In genomic region chr2:4745596-4745995, GRCh38 we compare ENCODE assay signal across 18 cellular contexts.
DNase-seq lines count a peak whose midpoint lies in the region; TF ChIP-seq lines count a peak whose summit lies in the region.
"Had no signal": no experiment of that assay in that cellular context is flagged by ENCODE, and none has a peak within 500 bp of the region (broad histone marks: within the 10 kb centered on the region; RNA-seq: fewer than 3 reads in every experiment).

No MANE protein-coding gene starts in this region.

- H3K4me3 Mint-ChIP-seq in HFFc6: no peak overlapping the region
- H3K4me3 Mint-ChIP-seq: activated B cell treated with CpG ODN at 0.5 μM for 24 hours; activated CD8-positive, alpha-beta memory T cell treated with anti-CD3 and anti-CD28 coated beads, Interleukin-2, amount 10 ng/mL, durations not matched to agents 7 days and 5 days; CD8-positive, alpha-beta memory T cell had no signal

- no peak for TF ChIP-seq CTCF in HFFc6 (IDR thresholded peaks at IDR 0.05)
- no peak for TF ChIP-seq CTCF in esophagus squamous epithelium (IDR thresholded peaks at IDR 0.05)

- no peaks in the 10 kb centered on the region for H3K4me1 ChIP-seq in esophagus squamous epithelium
- H3K4me1 ChIP-seq: psoas muscle had no signal

- no peaks in the 10 kb centered on the region; the same call in none of the 2 replicates for H3K27me3 Mint-ChIP-seq in HFFc6 (ENCODE audit: insufficient read depth)
- H3K27me3 Mint-ChIP-seq: activated B cell treated with CpG ODN at 0.5 μM for 24 hours; activated CD8-positive, alpha-beta memory T cell treated with anti-CD3 and anti-CD28 coated beads, Interleukin-2, amount 10 ng/mL, durations not matched to agents 7 days and 5 days; CD8-positive, alpha-beta memory T cell had no signal

- intact Hi-C loops in esophagus squamous epithelium (cut with DNase I): no loop called here

- peak; percentile 45 for DNase-seq in Ammon's horn (ENCODE audit: low spot score)
- DNase-seq in NCI-H1417 treated with DMSO at 0.1 percent for 48 hours (lab: John Stamatoyannopoulos, UW): peak; percentile 7
- peak; percentile 12 for DNase-seq in kidney tubule cell (ENCODE audit: low spot score)
- DNase-seq in HFFc6: no peak
- no peak for DNase-seq in esophagus squamous epithelium (lab: John Stamatoyannopoulos, UW)
- DNase-seq in ACHN: no peak
- DNase-seq in NK-92 treated with Interleukin-12 subunit alpha and Interleukin-12 subunit beta, amount 100 ng/mL, for 24 hours (lab: John Stamatoyannopoulos, UW): no peak
- DNase-seq: activated B cell treated with CpG ODN at 0.5 μM for 24 hours; activated CD8-positive, alpha-beta memory T cell treated with anti-CD3 and anti-CD28 coated beads, Interleukin-2, amount 10 ng/mL, durations not matched to agents 7 days and 5 days; activated effector memory CD4-positive, alpha-beta T cell treated with anti-CD3 and anti-CD28 coated beads, Interleukin-2, amount 50 U/mL, for 16 hours; CD8-positive, alpha-beta memory T cell; GF-D8; Karpas-422; NCI-H510A; psoas muscle; T-helper 1 cell had no signal

- 0 out of 2 replicates have a peak, but pooled peaks cover 11% of the 10 kb centered on the region for H3K36me3 Mint-ChIP-seq in HFFc6 (ENCODE audit: low read depth)
- H3K36me3 Mint-ChIP-seq: activated CD8-positive, alpha-beta memory T cell treated with anti-CD3 and anti-CD28 coated beads, Interleukin-2, amount 10 ng/mL, durations not matched to agents 7 days and 5 days had no signal

- H3K4me3 ChIP-seq in esophagus squamous epithelium: no peak overlapping the region
- H3K4me3 ChIP-seq: coronary artery, psoas muscle had no signal

- no peak overlapping the region for H3K27ac ChIP-seq in esophagus squamous epithelium
- H3K27ac ChIP-seq: coronary artery, psoas muscle had no signal

- H3K4me1 Mint-ChIP-seq in HFFc6 (ENCODE audit: low read depth): no peaks in the 10 kb centered on the region
- H3K4me1 Mint-ChIP-seq: activated B cell treated with CpG ODN at 0.5 μM for 24 hours; activated CD8-positive, alpha-beta memory T cell treated with anti-CD3 and anti-CD28 coated beads, Interleukin-2, amount 10 ng/mL, durations not matched to agents 7 days and 5 days; CD8-positive, alpha-beta memory T cell had no signal

- in situ Hi-C loops in ACHN (cut with HindIII; ENCODE audit: low pct_ligation_motif_present, low pct_unique_long_range_greater_than_20kb, low sequenced_read_pairs): no loop called here

- H3K36me3 ChIP-seq in esophagus squamous epithelium: no peaks in the 10 kb centered on the region

- no peaks in the 10 kb centered on the region for H3K27me3 ChIP-seq in esophagus squamous epithelium

- H3K9me3 Mint-ChIP-seq in HFFc6: peaks cover 55% of the 10 kb centered on the region

- WGBS in esophagus squamous epithelium, 2 donors: 35 to 52% methylated on average over 7 to 9 of the region's 9 CpGs

- H3K27ac Mint-ChIP-seq in HFFc6: no peak overlapping the region
- H3K27ac Mint-ChIP-seq: activated B cell treated with CpG ODN at 0.5 μM for 24 hours; activated CD8-positive, alpha-beta memory T cell treated with anti-CD3 and anti-CD28 coated beads, Interleukin-2, amount 10 ng/mL, durations not matched to agents 7 days and 5 days; CD8-positive, alpha-beta memory T cell had no signal

- H3K9me3 ChIP-seq in esophagus squamous epithelium: no peaks in the 10 kb centered on the region
- H3K9me3 ChIP-seq: psoas muscle had no signal

- TF ChIP-seq POLR2A in esophagus squamous epithelium (IDR thresholded peaks at IDR 0.05): no peak

TF ChIP-seq in PFSK-1, 5 proteins besides CTCF, POLR2A, EP300 and RAD21:
- TF ChIP-seq REST (IDR thresholded peaks at IDR 0.05; ENCODE audit: insufficient read depth in 1 of 2, low read depth in 2 of 2, low read length in 2 of 2) (peak in 1 of 2 experiments; percentile 38; a peak in 1 of 4 replicates), POLR2AphosphoS5 (IDR thresholded peaks at IDR 0.05; ENCODE audit: low read depth, low read length) (no peak; the same call in 1 of the 2 replicates), FOXP2 (optimal IDR thresholded peaks at IDR 0.05; ENCODE audit: borderline replicate concordance, extremely low read depth, extremely low read length, insufficient read depth) (peak; percentile 98), SIN3A (IDR thresholded peaks at IDR 0.05; ENCODE audit: borderline replicate concordance, insufficient read depth, low read length) (peak; percentile 56; the same call in 1 of the 2 replicates), TAF1 (IDR thresholded peaks at IDR 0.05; ENCODE audit: borderline replicate concordance, insufficient read depth, low read length) (0 out of 2 replicates have a peak, but pooled peaks have one; percentile 30)

Comparison
In these comparisons a context has a peak if more than half of its experiments do, and no peak if none do; other contexts are left out.
1. DNase-seq: peak in Ammon's horn (single experiment), NCI-H1417 treated with DMSO at 0.1 percent for 48 hours (single experiment) and kidney tubule cell (single experiment); none in HFFc6 (single experiment), esophagus squamous epithelium (single experiment), ACHN (single experiment) and NK-92 treated with Interleukin-12 subunit alpha and Interleukin-12 subunit beta, amount 100 ng/mL, for 24 hours (single experiment).